In the genomic region with DNA sequence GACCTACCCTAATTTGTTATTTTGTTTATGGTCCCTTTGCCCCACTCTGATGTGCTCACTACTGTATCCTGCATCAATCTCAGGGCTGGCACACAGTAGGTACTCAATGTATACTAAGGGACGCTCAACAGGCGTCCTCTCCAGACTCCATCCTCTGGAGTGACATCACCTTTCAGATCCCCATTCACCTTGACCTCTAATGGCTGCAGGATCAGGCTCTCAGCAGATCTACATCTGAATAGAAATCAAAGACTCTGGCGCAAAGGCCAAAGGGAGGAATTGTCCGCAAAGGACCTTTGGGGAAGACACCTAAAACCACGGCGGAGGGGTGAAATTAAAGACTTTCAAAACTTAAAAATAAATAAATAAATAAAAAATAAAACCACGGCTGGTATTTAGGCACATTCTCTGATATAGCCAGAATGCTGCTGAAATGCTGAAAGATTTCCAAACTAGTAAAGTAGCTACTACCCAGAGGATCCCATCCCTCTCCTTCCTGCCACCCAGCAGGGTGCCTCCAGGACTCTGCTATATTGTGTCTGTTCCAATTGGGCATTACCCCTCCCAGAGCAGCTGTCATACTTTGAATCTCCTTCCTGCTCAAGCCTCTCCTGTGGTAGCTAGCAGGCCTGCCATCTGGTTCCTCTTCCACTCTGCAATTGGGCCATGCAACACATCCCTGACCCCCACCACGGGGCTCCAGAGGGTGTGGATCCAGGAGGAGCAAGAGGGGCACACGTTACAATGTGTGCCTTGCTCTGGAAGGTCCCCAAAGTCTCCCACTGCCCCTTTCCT, we compare ENCODE assay signal across 18 cellular contexts. TPM values are rescaled to one million over a fixed set of nuclear protein-coding genes. Genes with fewer than 3 reads are reported as not detected.
A peak's percentile ranks its signal among the peaks of the same experiment; 100 is the strongest.
DNase-seq lines count a peak whose midpoint lies in the region; ATAC-seq and TF ChIP-seq lines count a peak whose summit lies in the region.
"Had no signal": no experiment of that assay in that cellular context is flagged by ENCODE, and none has a peak within 500 bp of the region (broad histone marks: within the 10 kb centered on the region; RNA-seq: fewer than 3 reads in every experiment).

No MANE protein-coding gene starts in this region.

- DNase-seq in Right ventricle myocardium superior (no peak), left ventricle myocardium superior (no peak), NCI-H2171 treated with DMSO at 0.1 percent for 48 hours (lab: John Stamatoyannopoulos, UW) (peak; percentile 98), cerebellar nuclear complex (lab: John Stamatoyannopoulos, UW) (peak; percentile 65 to 79), mesothelial cell of epicardium (ENCODE audit: low spot score in 2 of 2, unreplicated experiment in 2 of 2) (no peak), CD14-positive monocyte (ENCODE audit: low spot score) (no peak)
- DNase-seq in T-helper 2 cell treated with Interferon-gamma antibody and Interleukin-4, amounts not matched to agents 5 μg/mL and 100 μg/mL, for 36 hours (ENCODE audit: low spot score): no peak
- DNase-seq: central memory CD4-positive, alpha-beta T cell; EL; head of caudate nucleus; sigmoid colon; stimulated activated naive CD4-positive, alpha-beta T cell; T-helper 9 cell had no signal

- peak; percentile 12 for ATAC-seq in Right ventricle myocardium superior (ENCODE audit: poor library complexity)
- no peak for ATAC-seq in left ventricle myocardium superior
- ATAC-seq in HG03095 (IDR thresholded peaks at IDR 0.05; ENCODE audit: unreplicated experiment): no peak
- ATAC-seq: left lobe of liver had no signal

- H3K4me1 Mint-ChIP-seq in mesothelial cell of epicardium (peaks cover 31% of the 10 kb centered on the region), CD14-positive monocyte (peaks cover 24% of the 10 kb centered on the region)
- H3K4me1 Mint-ChIP-seq in T-helper 2 cell treated with Interferon-gamma antibody and Interleukin-4, amounts not matched to agents 5 μg/mL and 100 μg/mL, for 36 hours (ENCODE audit: low read depth): peaks cover 11% of the 10 kb centered on the region

- intact Hi-C loops in Right ventricle myocardium superior (cut with DNase I): no loop called here
- intact Hi-C loops in left ventricle myocardium superior (cut with micrococcal nuclease): no loop called here
- intact Hi-C loops in CD14-positive monocyte (cut with micrococcal nuclease): no loop called here

- H3K27me3 Mint-ChIP-seq in mesothelial cell of epicardium (ENCODE audit: low read depth) (no peaks in the 10 kb centered on the region), CD14-positive monocyte (ENCODE audit: low read depth in 3 of 3) (peaks cover 6 to 12% (median 7%) of the 10 kb centered on the region in 3 donors)
- H3K27me3 Mint-ChIP-seq in T-helper 2 cell treated with Interferon-gamma antibody and Interleukin-4, amounts not matched to agents 5 μg/mL and 100 μg/mL, for 36 hours (ENCODE audit: low read depth): peaks cover under 1% of the 10 kb centered on the region
- H3K27me3 Mint-ChIP-seq: activated naive CD4-positive, alpha-beta T cell treated with anti-CD3 and anti-CD28 coated beads, Interleukin-2, amount 50 U/mL, for 24 hours had no signal

- no peak for TF ChIP-seq CTCF in mesothelial cell of epicardium (IDR thresholded peaks at IDR 0.05; ENCODE audit: unreplicated experiment)
- TF ChIP-seq CTCF in CD14-positive monocyte (IDR thresholded peaks at IDR 0.05): no peak

- no peak overlapping the region for H3K27ac Mint-ChIP-seq in mesothelial cell of epicardium
- no peak overlapping the region for H3K27ac Mint-ChIP-seq in T-helper 2 cell treated with Interferon-gamma antibody and Interleukin-4, amounts not matched to agents 5 μg/mL and 100 μg/mL, for 36 hours
- no peak overlapping the region for H3K27ac Mint-ChIP-seq in CD14-positive monocyte
- H3K27ac Mint-ChIP-seq: activated naive CD4-positive, alpha-beta T cell treated with anti-CD3 and anti-CD28 coated beads, Interleukin-2, amount 50 U/mL, for 24 hours had no signal

- H3K4me3 Mint-ChIP-seq in mesothelial cell of epicardium (no peak overlapping the region), CD14-positive monocyte (no peak overlapping the region)
- H3K4me3 Mint-ChIP-seq in T-helper 2 cell treated with Interferon-gamma antibody and Interleukin-4, amounts not matched to agents 5 μg/mL and 100 μg/mL, for 36 hours: no peak overlapping the region
- H3K4me3 Mint-ChIP-seq: activated naive CD4-positive, alpha-beta T cell treated with anti-CD3 and anti-CD28 coated beads, Interleukin-2, amount 50 U/mL, for 24 hours had no signal

- peaks cover 14% of the 10 kb centered on the region for H3K36me3 Mint-ChIP-seq in mesothelial cell of epicardium
- no peaks in the 10 kb centered on the region for H3K36me3 Mint-ChIP-seq in T-helper 2 cell treated with Interferon-gamma antibody and Interleukin-4, amounts not matched to agents 5 μg/mL and 100 μg/mL, for 36 hours (ENCODE audit: low read depth)
- H3K36me3 Mint-ChIP-seq in CD14-positive monocyte: peaks cover 0 to 7% of the 10 kb centered on the region in 2 donors

- H3K9me3 Mint-ChIP-seq in mesothelial cell of epicardium (no peaks in the 10 kb centered on the region), CD14-positive monocyte (peaks cover 0 to 2% (median 0%) of the 10 kb centered on the region in 7 donors)
- no peaks in the 10 kb centered on the region for H3K9me3 Mint-ChIP-seq in T-helper 2 cell treated with Interferon-gamma antibody and Interleukin-4, amounts not matched to agents 5 μg/mL and 100 μg/mL, for 36 hours
- H3K9me3 Mint-ChIP-seq: activated naive CD4-positive, alpha-beta T cell treated with anti-CD3 and anti-CD28 coated beads, Interleukin-2, amount 50 U/mL, for 24 hours had no signal

RNA-seq across cellular contexts. Expression of gene SHF, which starts 6.1 kb away (rescaled TPM):
- total RNA-seq in Right ventricle myocardium superior: 3.3 TPM
- total RNA-seq in left ventricle myocardium superior: 5.0 TPM
- total RNA-seq in mesothelial cell of epicardium: 31.1 to 34.6 TPM (median 31.8 TPM) in 3 replicates
- under 1 TPM; 0.58 to 0.70 TPM for polyA plus RNA-seq in CD14-positive monocyte

RNA-seq across cellular contexts. Expression of gene DUOX1, which starts 51.9 kb away (rescaled TPM):
- total RNA-seq in Right ventricle myocardium superior: 1.2 TPM
- total RNA-seq in left ventricle myocardium superior: 0.50 TPM
- total RNA-seq in mesothelial cell of epicardium: 6.8 to 7.9 TPM (median 7.2 TPM) in 3 replicates
- polyA plus RNA-seq in CD14-positive monocyte: under 1 TPM in 1 of 2 donors, not detected in 1; 0.22 TPM
- total RNA-seq: RPMI7951 had no signal

RNA-seq across cellular contexts. Expression of gene DUOXA1, which starts 52.0 kb away (rescaled TPM):
- total RNA-seq in Right ventricle myocardium superior: 0.56 TPM
- total RNA-seq in left ventricle myocardium superior: 0.59 TPM
- total RNA-seq in mesothelial cell of epicardium: 5.8 to 7.5 TPM (median 6.6 TPM) in 3 replicates
- not detected for polyA plus RNA-seq in CD14-positive monocyte
- total RNA-seq: activated CD8-positive, alpha-beta memory T cell treated with anti-CD3 and anti-CD28 coated beads for 36 hours; left lobe of liver; RPMI7951 had no signal

Comparison
In these comparisons a context has a peak if more than half of its experiments do, and no peak if none do; other contexts are left out.
1. DNase-seq: peak in NCI-H2171 treated with DMSO at 0.1 percent for 48 hours (single experiment) and cerebellar nuclear complex (2 of 2); none in Right ventricle myocardium superior (single experiment), left ventricle myocardium superior (single experiment), mesothelial cell of epicardium (0 of 2), T-helper 2 cell treated with Interferon-gamma antibody and Interleukin-4, amounts not matched to agents 5 μg/mL and 100 μg/mL, for 36 hours (single experiment) and CD14-positive monocyte (single experiment).